2 cellular contexts compared by ENCODE assay signal in the genomic region with DNA sequence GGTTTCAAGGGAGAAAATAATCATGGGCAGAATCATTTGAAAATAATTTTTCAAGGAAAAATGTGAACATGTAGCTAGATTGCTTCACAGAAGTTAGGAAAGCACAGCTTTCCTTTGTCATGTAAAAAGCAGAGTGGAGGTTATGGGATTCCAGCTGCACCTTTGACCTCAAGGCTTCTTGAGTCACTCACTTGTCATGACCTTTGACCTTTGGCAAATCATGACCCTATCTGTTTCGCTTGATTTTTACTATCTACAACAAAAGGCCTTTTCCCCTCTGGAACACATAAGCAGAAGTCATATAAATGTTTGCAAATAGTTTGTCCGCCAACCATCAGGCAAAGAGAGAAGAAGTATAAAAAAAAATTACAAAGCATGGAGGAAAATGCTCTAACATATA.
A peak's percentile ranks its signal among the peaks of the same experiment; 100 is the strongest.
TF ChIP-seq lines count a peak whose summit lies in the region.

No MANE protein-coding gene starts in this region.

TF ChIP-seq in SK-N-SH, 30 proteins besides CTCF, POLR2A, EP300 and RAD21 (continued from another document):
- no peak for TF ChIP-seq PBX3 (IDR thresholded peaks at IDR 0.05)
- no peak for TF ChIP-seq REST (IDR thresholded peaks at IDR 0.05; ENCODE audit: low read depth, low read length)
- TF ChIP-seq SMC3 (IDR thresholded peaks at IDR 0.05; ENCODE audit: low read depth, low read length): no peak
- no peak for TF ChIP-seq POLR2AphosphoS5 (IDR thresholded peaks at IDR 0.05; ENCODE audit: low read depth, low read length)
- TF ChIP-seq, protein P1, sequence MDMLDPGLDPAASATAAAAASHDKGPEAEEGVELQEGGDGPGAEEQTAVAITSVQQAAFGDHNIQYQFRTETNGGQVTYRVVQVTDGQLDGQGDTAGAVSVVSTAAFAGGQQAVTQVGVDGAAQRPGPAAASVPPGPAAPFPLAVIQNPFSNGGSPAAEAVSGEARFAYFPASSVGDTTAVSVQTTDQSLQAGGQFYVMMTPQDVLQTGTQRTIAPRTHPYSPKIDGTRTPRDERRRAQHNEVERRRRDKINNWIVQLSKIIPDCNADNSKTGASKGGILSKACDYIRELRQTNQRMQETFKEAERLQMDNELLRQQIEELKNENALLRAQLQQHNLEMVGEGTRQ (IDR thresholded peaks at IDR 0.05; ENCODE audit: borderline replicate concordance, low read depth, low read length): no peak
- TF ChIP-seq JUND (IDR thresholded peaks at IDR 0.05): no peak
- TF ChIP-seq TAF1 (IDR thresholded peaks at IDR 0.05; ENCODE audit: borderline replicate concordance, low read depth, low read length): no peak
- TF ChIP-seq, protein P2, sequence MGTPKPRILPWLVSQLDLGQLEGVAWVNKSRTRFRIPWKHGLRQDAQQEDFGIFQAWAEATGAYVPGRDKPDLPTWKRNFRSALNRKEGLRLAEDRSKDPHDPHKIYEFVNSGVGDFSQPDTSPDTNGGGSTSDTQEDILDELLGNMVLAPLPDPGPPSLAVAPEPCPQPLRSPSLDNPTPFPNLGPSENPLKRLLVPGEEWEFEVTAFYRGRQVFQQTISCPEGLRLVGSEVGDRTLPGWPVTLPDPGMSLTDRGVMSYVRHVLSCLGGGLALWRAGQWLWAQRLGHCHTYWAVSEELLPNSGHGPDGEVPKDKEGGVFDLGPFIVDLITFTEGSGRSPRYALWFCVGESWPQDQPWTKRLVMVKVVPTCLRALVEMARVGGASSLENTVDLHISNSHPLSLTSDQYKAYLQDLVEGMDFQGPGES (IDR thresholded peaks at IDR 0.05; ENCODE audit: low read depth, low read length): no peak
- TF ChIP-seq NRF1 (IDR thresholded peaks at IDR 0.05; ENCODE audit: low read depth, low read length): no peak

TF ChIP-seq in GM12878, 131 proteins besides CTCF, POLR2A, EP300 and RAD21 (continued from another document):
- no peak for TF ChIP-seq ZNF687 (IDR thresholded peaks at IDR 0.05)
- no peak for TF ChIP-seq RFX5 (IDR thresholded peaks at IDR 0.05; ENCODE audit: low read depth, low read length)
- peak; percentile 27; the same call in 1 of the 2 replicates for TF ChIP-seq NR2C1 (IDR thresholded peaks at IDR 0.05)
- TF ChIP-seq, protein P3, sequence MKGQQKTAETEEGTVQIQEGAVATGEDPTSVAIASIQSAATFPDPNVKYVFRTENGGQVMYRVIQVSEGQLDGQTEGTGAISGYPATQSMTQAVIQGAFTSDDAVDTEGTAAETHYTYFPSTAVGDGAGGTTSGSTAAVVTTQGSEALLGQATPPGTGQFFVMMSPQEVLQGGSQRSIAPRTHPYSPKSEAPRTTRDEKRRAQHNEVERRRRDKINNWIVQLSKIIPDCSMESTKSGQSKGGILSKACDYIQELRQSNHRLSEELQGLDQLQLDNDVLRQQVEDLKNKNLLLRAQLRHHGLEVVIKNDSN (IDR thresholded peaks at IDR 0.05; ENCODE audit: borderline replicate concordance, extremely low read length, insufficient read depth, low read depth, low read length): no peak
- no peak for TF ChIP-seq ZBTB11 (CRISPR knock-in tag; IDR thresholded peaks at IDR 0.05)
- no peak for TF ChIP-seq IRF4 (IDR thresholded peaks at IDR 0.05; ENCODE audit: low read depth, low read length)
- no peak for TF ChIP-seq NFIC (IDR thresholded peaks at IDR 0.05; ENCODE audit: low read depth, low read length)
- no peak for TF ChIP-seq MXI1 (IDR thresholded peaks at IDR 0.05; ENCODE audit: low read depth, low read length)
- TF ChIP-seq TCF7 (IDR thresholded peaks at IDR 0.05; ENCODE audit: borderline replicate concordance): no peak
- TF ChIP-seq ZNF24 (IDR thresholded peaks at IDR 0.05): no peak
- TF ChIP-seq PRDM15 (CRISPR knock-in tag; IDR thresholded peaks at IDR 0.05): no peak
- TF ChIP-seq NR2F1 (conservative IDR thresholded peaks at IDR 0.05): 0 out of 2 replicates have a peak, but pooled peaks have one; percentile 22
